Comparison of ENCODE assay signal across 1 cellular context in genomic region chr10:88379575-88379974, GRCh38.
TF ChIP-seq lines count a peak whose summit lies in the region.

No MANE protein-coding gene starts in this region.

TF ChIP-seq in A549, 52 proteins besides CTCF, POLR2A, EP300 and RAD21 (continued from another document):
- TF ChIP-seq HMGXB4 (CRISPR knock-in tag; IDR thresholded peaks at IDR 0.05; ENCODE audit: borderline replicate concordance) = no peak
